9 cellular contexts compared by ENCODE assay signal in genomic region chr2:239824051-239824694, GRCh38.
DNase-seq lines count a peak whose midpoint lies in the region; ATAC-seq, FAIRE-seq and TF ChIP-seq lines count a peak whose summit lies in the region.
"Had no signal": no experiment of that assay in that cellular context is flagged by ENCODE, and none has a peak within 500 bp of the region (broad histone marks: within the 10 kb centered on the region; RNA-seq: fewer than 3 reads in every experiment).

No MANE protein-coding gene starts in this region.

- CTCF ChIA-PET in activated naive CD4-positive, alpha-beta T cell treated with anti-CD3 and anti-CD28 coated beads for 36 hours (lab: Charles Lee) = interaction anchor here (0.5 to 1.8 kb wide), 3 partner anchors 55 to 276 kb away, joined by 4 to 7 read pairs (median 4); no protein-coding TSS in a partner anchor
- CTCF ChIA-PET in activated naive CD4-positive, alpha-beta T cell treated with anti-CD3 and anti-CD28 coated beads, Interleukin-2, amount 10 ng/mL, durations not matched to agents 7 days and 5 days (lab: Charles Lee) = interaction anchor here (1.0 to 2.1 kb wide), 3 partner anchors 14 to 169 kb away, joined by 3 to 6 read pairs (median 4); no protein-coding TSS in a partner anchor

- H3K36me3 Mint-ChIP-seq in activated naive CD4-positive, alpha-beta T cell treated with anti-CD3 and anti-CD28 coated beads for 36 hours (ENCODE audit: low read depth) = no peaks in the 10 kb centered on the region
- H3K36me3 Mint-ChIP-seq in activated naive CD4-positive, alpha-beta T cell treated with anti-CD3 and anti-CD28 coated beads, Interleukin-2, amount 10 ng/mL, durations not matched to agents 7 days and 5 days = no peaks in the 10 kb centered on the region

- FAIRE-seq in urothelium cell line (lab: Jason Lieb, UNC) = no peak

- no peak for ATAC-seq in GM18505 (IDR thresholded peaks at IDR 0.05; ENCODE audit: unreplicated experiment)

- peak in 4 of 6 experiments; percentile 4 to 26 (median 21) for TF ChIP-seq CTCF in Peyer's patch (IDR thresholded peaks at IDR 0.05)

- H3K4me1 Mint-ChIP-seq in activated naive CD4-positive, alpha-beta T cell treated with anti-CD3 and anti-CD28 coated beads for 36 hours (ENCODE audit: low read depth) = no peaks in the 10 kb centered on the region
- no peaks in the 10 kb centered on the region for H3K4me1 Mint-ChIP-seq in activated naive CD4-positive, alpha-beta T cell treated with anti-CD3 and anti-CD28 coated beads, Interleukin-2, amount 10 ng/mL, durations not matched to agents 7 days and 5 days

- H3K27ac Mint-ChIP-seq in activated naive CD4-positive, alpha-beta T cell treated with anti-CD3 and anti-CD28 coated beads for 36 hours = no peak overlapping the region
- H3K27ac Mint-ChIP-seq in activated naive CD4-positive, alpha-beta T cell treated with anti-CD3 and anti-CD28 coated beads, Interleukin-2, amount 10 ng/mL, durations not matched to agents 7 days and 5 days = no peak overlapping the region

- no peak overlapping the region for H3K27ac ChIP-seq in Peyer's patch
- H3K27ac ChIP-seq in iPS DF 6.9 (ENCODE audit: low read length) = no peak overlapping the region
- H3K27ac ChIP-seq: SK-N-MC had no signal

- no peaks in the 10 kb centered on the region for H3K9me3 ChIP-seq in Peyer's patch
- H3K9me3 ChIP-seq in iPS DF 6.9 (ENCODE audit: control insufficient read depth, insufficient read depth, low read length) = no peaks in the 10 kb centered on the region

- no peaks in the 10 kb centered on the region for H3K4me1 ChIP-seq in Peyer's patch
- H3K4me1 ChIP-seq in iPS DF 6.9 (ENCODE audit: control insufficient read depth, insufficient read depth, low read length) = no peaks in the 10 kb centered on the region

- H3K4me3 Mint-ChIP-seq in activated naive CD4-positive, alpha-beta T cell treated with anti-CD3 and anti-CD28 coated beads for 36 hours = no peak overlapping the region
- H3K4me3 Mint-ChIP-seq in activated naive CD4-positive, alpha-beta T cell treated with anti-CD3 and anti-CD28 coated beads, Interleukin-2, amount 10 ng/mL, durations not matched to agents 7 days and 5 days = no peak overlapping the region

- peak; percentile 14 for DNase-seq in activated naive CD4-positive, alpha-beta T cell treated with anti-CD3 and anti-CD28 coated beads for 36 hours
- DNase-seq in activated naive CD4-positive, alpha-beta T cell treated with anti-CD3 and anti-CD28 coated beads, Interleukin-2, amount 10 ng/mL, durations not matched to agents 7 days and 5 days = no peak
- DNase-seq in Peyer's patch (peak in 2 of 3 donors; percentile 9 to 26), iPS DF 6.9 (ENCODE audit: low read depth, low spot score) (peak; percentile 64), urothelium cell line (ENCODE audit: low spot score) (peak; percentile 60), T1000 (lab: John Stamatoyannopoulos, UW) (no peak), GDM1 (lab: John Stamatoyannopoulos, UW) (no peak)

- no peaks in the 10 kb centered on the region for H3K27me3 ChIP-seq in Peyer's patch
- H3K27me3 ChIP-seq in iPS DF 6.9 (ENCODE audit: control insufficient read depth, insufficient read depth, low read length) = no peaks in the 10 kb centered on the region

- H3K4me3 ChIP-seq in Peyer's patch = no peak overlapping the region
- no peak overlapping the region for H3K4me3 ChIP-seq in iPS DF 6.9 (ENCODE audit: low read length)
- H3K4me3 ChIP-seq: SK-N-MC had no signal

- no CpG with 5 or more reads among the region's 11 CpGs for WGBS in iPS DF 6.9 (ENCODE audit: insufficient coverage, insufficient read length)

- H3K27me3 Mint-ChIP-seq in activated naive CD4-positive, alpha-beta T cell treated with anti-CD3 and anti-CD28 coated beads for 36 hours (ENCODE audit: low read depth) = peaks cover 6% of the 10 kb centered on the region
- peaks cover 35% of the 10 kb centered on the region for H3K27me3 Mint-ChIP-seq in activated naive CD4-positive, alpha-beta T cell treated with anti-CD3 and anti-CD28 coated beads, Interleukin-2, amount 10 ng/mL, durations not matched to agents 7 days and 5 days

- no peak for TF ChIP-seq POLR2A in Peyer's patch (IDR thresholded peaks at IDR 0.05)
- TF ChIP-seq POLR2A in GM18505 (IDR thresholded peaks at IDR 0.05; ENCODE audit: borderline replicate concordance, extremely low read depth, insufficient read depth, insufficient read length) = no peak

- H3K36me3 ChIP-seq in Peyer's patch (no peaks in the 10 kb centered on the region), iPS DF 6.9 (ENCODE audit: control insufficient read depth, insufficient read depth, low read length) (no peaks in the 10 kb centered on the region)

- intact Hi-C loops in activated naive CD4-positive, alpha-beta T cell treated with anti-CD3 and anti-CD28 coated beads for 36 hours (cut with micrococcal nuclease) = no loop called here

- H3K9me3 Mint-ChIP-seq in activated naive CD4-positive, alpha-beta T cell treated with anti-CD3 and anti-CD28 coated beads for 36 hours = no peaks in the 10 kb centered on the region
- H3K9me3 Mint-ChIP-seq in activated naive CD4-positive, alpha-beta T cell treated with anti-CD3 and anti-CD28 coated beads, Interleukin-2, amount 10 ng/mL, durations not matched to agents 7 days and 5 days = no peaks in the 10 kb centered on the region

Comparison
In these comparisons a context has a peak if more than half of its experiments do, and no peak if none do; other contexts are left out.
1. DNase-seq: peak in activated naive CD4-positive, alpha-beta T cell treated with anti-CD3 and anti-CD28 coated beads for 36 hours (single experiment), Peyer's patch (2 of 3), iPS DF 6.9 (single experiment) and urothelium cell line (single experiment); none in activated naive CD4-positive, alpha-beta T cell treated with anti-CD3 and anti-CD28 coated beads, Interleukin-2, amount 10 ng/mL, durations not matched to agents 7 days and 5 days (single experiment), T1000 (single experiment) and GDM1 (single experiment).